Comparison of ENCODE assay signal across 13 cellular contexts in the genomic region with DNA sequence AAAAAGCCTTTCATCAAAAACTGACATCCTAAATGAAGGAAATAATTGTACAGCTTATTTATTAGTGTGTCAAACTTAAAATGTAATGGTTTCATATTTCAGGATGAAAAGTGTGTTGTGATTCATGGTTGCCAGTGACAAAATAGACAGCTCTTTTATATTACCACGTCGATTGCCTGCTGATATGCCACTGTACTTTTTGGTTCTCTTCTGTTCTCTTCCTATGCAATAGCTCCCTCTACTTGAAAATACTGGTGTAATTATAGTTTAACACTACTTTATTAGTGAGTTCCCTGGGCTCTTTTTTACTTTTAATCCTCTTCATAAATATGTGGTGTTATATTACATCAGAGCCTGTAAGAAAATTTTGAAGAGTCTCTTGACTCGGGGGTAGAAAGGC.
DNase-seq lines count a peak whose midpoint lies in the region; ATAC-seq and TF ChIP-seq lines count a peak whose summit lies in the region.
"Had no signal": no experiment of that assay in that cellular context is flagged by ENCODE, and none has a peak within 500 bp of the region (broad histone marks: within the 10 kb centered on the region; RNA-seq: fewer than 3 reads in every experiment).

No MANE protein-coding gene starts in this region.

- no peaks in the 10 kb centered on the region for H3K36me3 ChIP-seq in Loucy (ENCODE audit: insufficient read depth, low read length)
- no peaks in the 10 kb centered on the region for H3K36me3 ChIP-seq in adrenal gland (replicated peaks in 1 of 2)
- H3K36me3 ChIP-seq in CD4-positive, alpha-beta memory T cell (ENCODE audit: insufficient read depth, low read length) = peaks cover 11% of the 10 kb centered on the region

- peak overlapping the region; percentile 42 for H3K4me2 ChIP-seq in Loucy (ENCODE audit: low read depth, low read length, poor library complexity, severe bottlenecking)

- H3K36me3 Mint-ChIP-seq in CD4-positive, alpha-beta memory T cell = peaks cover 22 to 28% of the 10 kb centered on the region in 2 donors
- H3K36me3 Mint-ChIP-seq in immature natural killer cell = peaks cover 0 to 6% (median 5%) of the 10 kb centered on the region in 3 donors

- H3K27ac ChIP-seq in C4-2B (no peak overlapping the region), adrenal gland (no peak overlapping the region)
- H3K27ac ChIP-seq in CD4-positive, alpha-beta memory T cell (ENCODE audit: low read depth, low read length) = no peak overlapping the region
- H3K27ac ChIP-seq: upper lobe of left lung had no signal

- no peaks in the 10 kb centered on the region for H3K9me3 ChIP-seq in Loucy (ENCODE audit: insufficient read depth, low read depth, low read length)
- no peaks in the 10 kb centered on the region for H3K9me3 ChIP-seq in adrenal gland (replicated peaks in 1 of 3)
- H3K9me3 ChIP-seq in CD4-positive, alpha-beta memory T cell (ENCODE audit: control insufficient read depth in 1 of 2, low read length in 2 of 2) = no peaks in the 10 kb centered on the region
- H3K9me3 ChIP-seq: upper lobe of left lung had no signal

- TF ChIP-seq POLR2A in adrenal gland (IDR thresholded peaks at IDR 0.05) = no peak

- H3K9ac ChIP-seq in Loucy (ENCODE audit: low read depth, low read length, poor library complexity, severe bottlenecking) = no peak overlapping the region

- no peak for DNase-seq in adrenal gland
- peak; percentile 27 for DNase-seq in left kidney (ENCODE audit: low read depth, low spot score)
- no peak for DNase-seq in cortex of kidney (lab: John Stamatoyannopoulos, UW)
- DNase-seq in CD4-positive, alpha-beta memory T cell = no peak
- no peak for DNase-seq in immature natural killer cell
- DNase-seq: H9; left cardiac atrium; stimulated activated CD4-positive, alpha-beta T cell treated with anti-CD3 and anti-CD28 coated beads, Interleukin-15, amount 100 ng/mL, for 24 hours; upper lobe of left lung had no signal

- no peaks in the 10 kb centered on the region for H3K9me3 Mint-ChIP-seq in CD4-positive, alpha-beta memory T cell
- no peaks in the 10 kb centered on the region for H3K9me3 Mint-ChIP-seq in immature natural killer cell
- H3K9me3 Mint-ChIP-seq: central memory CD8-positive, alpha-beta T cell; H9 had no signal

- peaks cover 0 to 2% (median under 1%) of the 10 kb centered on the region in 4 donors for H3K4me1 Mint-ChIP-seq in CD4-positive, alpha-beta memory T cell
- no peaks in the 10 kb centered on the region for H3K4me1 Mint-ChIP-seq in immature natural killer cell
- H3K4me1 Mint-ChIP-seq: central memory CD8-positive, alpha-beta T cell had no signal

- intact Hi-C loops in adrenal gland (cut with DNase I) = loop anchor here in 1 of 2 donors (5.0 kb wide), 1 partner anchor 211 kb away; no protein-coding TSS in a partner anchor
- intact Hi-C loops in CD4-positive, alpha-beta memory T cell (cut with micrococcal nuclease) = loop anchor here (5.0 to 10.0 kb wide), 3 partner anchors 129 to 1006 kb away; partner anchors contain the start of gene TM2D1

- no peaks in the 10 kb centered on the region for H4K20me1 ChIP-seq in Loucy (ENCODE audit: insufficient read depth, low read length, poor library complexity, severe bottlenecking)

- no peaks in the 10 kb centered on the region for H3K79me2 ChIP-seq in Loucy (ENCODE audit: insufficient read depth, low read length)

- CTCF ChIA-PET in CD4-positive, alpha-beta memory T cell (lab: Charles Lee; ENCODE audit: partially characterized antibody) = interaction anchor here (0.7 to 8.3 kb wide), 9 partner anchors 9 to 803 kb away, joined by 3 to 41 read pairs (median 6); no protein-coding TSS in a partner anchor

- no peaks in the 10 kb centered on the region for H3K27me3 Mint-ChIP-seq in CD4-positive, alpha-beta memory T cell
- peaks cover 0 to 2% (median 2%) of the 10 kb centered on the region in 3 donors for H3K27me3 Mint-ChIP-seq in immature natural killer cell (ENCODE audit: low read depth in 3 of 3)
- H3K27me3 Mint-ChIP-seq: central memory CD8-positive, alpha-beta T cell had no signal

- WGBS in adrenal gland, 4 donors = 23 to 28% (median 27%) methylated on average over 3 of the region's 3 CpGs

- TF ChIP-seq CTCF in C4-2B (conservative IDR thresholded peaks at IDR 0.05) (peak; percentile 20), Loucy (conservative IDR thresholded peaks at IDR 0.05; ENCODE audit: low read length) (peak; percentile 69), adrenal gland (IDR thresholded peaks at IDR 0.05) (peak in 5 of 6 experiments; percentile 10 to 30 (median 18))

- peaks cover 21% of the 10 kb centered on the region for H3K4me1 ChIP-seq in Loucy (ENCODE audit: insufficient read depth, low read length, poor library complexity, severe bottlenecking)
- no peaks in the 10 kb centered on the region for H3K4me1 ChIP-seq in adrenal gland (replicated peaks in 1 of 2)
- H3K4me1 ChIP-seq in CD4-positive, alpha-beta memory T cell (ENCODE audit: insufficient read depth, low read length) = no peaks in the 10 kb centered on the region

- POLR2A ChIA-PET in CD4-positive, alpha-beta memory T cell (lab: Charles Lee; ENCODE audit: partially characterized antibody) = no interaction called here

- peak overlapping the region in 1 of 7 donors; percentile 44 for H3K27ac Mint-ChIP-seq in CD4-positive, alpha-beta memory T cell
- H3K27ac Mint-ChIP-seq in immature natural killer cell = no peak overlapping the region

- H3K27me3 ChIP-seq in Loucy (ENCODE audit: insufficient read depth, low read length, poor library complexity, severe bottlenecking) (no peaks in the 10 kb centered on the region), adrenal gland (no peaks in the 10 kb centered on the region)
- H3K27me3 ChIP-seq in CD4-positive, alpha-beta memory T cell (ENCODE audit: insufficient read depth, low read length) = no peaks in the 10 kb centered on the region
- H3K27me3 ChIP-seq: upper lobe of left lung had no signal

- no peaks in the 10 kb centered on the region for H3F3A ChIP-seq in Loucy (ENCODE audit: low read depth)

- H3K4me3 ChIP-seq in Loucy (ENCODE audit: low read length, poor library complexity, severe bottlenecking) (no peak overlapping the region), adrenal gland (no peak overlapping the region)
- no peak overlapping the region for H3K4me3 ChIP-seq in CD4-positive, alpha-beta memory T cell (ENCODE audit: low read length in 2 of 2)
- H3K4me3 ChIP-seq: upper lobe of left lung had no signal

- no peak for ATAC-seq in GM18498 (IDR thresholded peaks at IDR 0.05; ENCODE audit: unreplicated experiment)

- no peak overlapping the region for H2AFZ ChIP-seq in Loucy (ENCODE audit: low read length)

- H3K4me3 Mint-ChIP-seq in CD4-positive, alpha-beta memory T cell = no peak overlapping the region
- no peak overlapping the region for H3K4me3 Mint-ChIP-seq in immature natural killer cell
- H3K4me3 Mint-ChIP-seq: central memory CD8-positive, alpha-beta T cell; H9 had no signal

- no peaks in the 10 kb centered on the region for H3K9me2 ChIP-seq in Loucy (replicated peaks; ENCODE audit: low read depth, low read length)

Comparison
In these comparisons a context has a peak if more than half of its experiments do, and no peak if none do; other contexts are left out.
1. CTCF ChIP-seq: peak in every context shown above with its lines; median percentile 69 in Loucy; 20 in C4-2B; 18 in adrenal gland.